Comparison of ENCODE assay signal across 10 cellular contexts in genomic region chr11:90589735-90590134, GRCh38.
"Had no signal": no experiment of that assay in that cellular context is flagged by ENCODE, and none has a peak within 500 bp of the region (broad histone marks: within the 10 kb centered on the region; RNA-seq: fewer than 3 reads in every experiment).

No MANE protein-coding gene starts in this region.

- ATAC-seq: HCT116, K562 had no signal

- H3K4me3 Mint-ChIP-seq: HFFc6 had no signal

- H3K36me3 ChIP-seq: HAP-1 had no signal

- FAIRE-seq: HTR-8/SVneo, K562 had no signal

- DNase-seq: GM23248, GOT3, H7, HFFc6, IMR-90, KG1 had no signal

- H3K9ac ChIP-seq: GM23248 had no signal

- H3K9me3 ChIP-seq: HAP-1 had no signal

- H3K4me3 ChIP-seq: GM23248, HAP-1, K562 had no signal

- H3K27ac ChIP-seq: GM23248 had no signal

- H2AFZ ChIP-seq: GM23248 had no signal

- H3K27ac Mint-ChIP-seq: HFFc6 had no signal
